ENCODE assay signal across 16 cellular contexts in the genomic region with DNA sequence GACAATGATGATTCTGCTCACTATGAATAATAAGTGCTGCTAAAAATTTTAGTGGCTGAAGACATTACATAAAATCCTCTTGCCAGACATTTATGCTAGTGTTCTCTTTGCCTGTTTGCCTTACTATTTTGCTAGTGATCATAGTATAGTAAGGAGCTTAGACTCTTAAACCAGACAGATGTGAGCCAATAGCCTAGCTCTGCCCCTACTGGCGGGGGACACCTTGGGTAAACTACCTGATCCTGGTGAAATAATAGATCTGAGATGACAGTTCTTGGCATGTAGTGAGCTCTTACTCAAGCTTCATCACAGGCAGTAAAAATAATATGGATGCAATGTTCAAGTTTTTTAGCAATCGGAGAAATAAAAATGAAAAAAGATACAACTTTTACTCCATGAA. TPM values are rescaled to one million over a fixed set of nuclear protein-coding genes. Genes with fewer than 3 reads are reported as not detected.
A peak's percentile ranks its signal among the peaks of the same experiment; 100 is the strongest.
DNase-seq lines count a peak whose midpoint lies in the region; ATAC-seq and TF ChIP-seq lines count a peak whose summit lies in the region.
"Had no signal": no experiment of that assay in that cellular context is flagged by ENCODE, and none has a peak within 500 bp of the region (broad histone marks: within the 10 kb centered on the region; RNA-seq: fewer than 3 reads in every experiment).

No MANE protein-coding gene starts in this region.

- H3K9me3 Mint-ChIP-seq in WTC11, result no peaks in the 10 kb centered on the region
- H3K9me3 Mint-ChIP-seq: CD8-positive, alpha-beta T cell had no signal

- POLR2A ChIA-PET in WTC11 (lab: Charles Lee), result no interaction called here

- H3K9ac ChIP-seq in Loucy (ENCODE audit: low read depth, low read length, poor library complexity, severe bottlenecking), result no peak overlapping the region
- H3K9ac ChIP-seq: BLaER1 had no signal

- no peaks in the 10 kb centered on the region for H3F3A ChIP-seq in Loucy (ENCODE audit: low read depth)

- intact Hi-C loops in body of pancreas (cut with DNase I), result no loop called here

- peak; percentile 33 for TF ChIP-seq CTCF in Loucy (conservative IDR thresholded peaks at IDR 0.05; ENCODE audit: low read length)
- no peak for TF ChIP-seq CTCF in WTC11 (IDR thresholded peaks at IDR 0.05)
- TF ChIP-seq CTCF in body of pancreas (IDR thresholded peaks at IDR 0.05), result no peak

- ATAC-seq in WTC11, result peak; percentile 32; the same call in 1 of the 2 replicates
- no peak for ATAC-seq in GM21529 (IDR thresholded peaks at IDR 0.05; ENCODE audit: unreplicated experiment)
- ATAC-seq in body of pancreas, result no peak
- ATAC-seq: A549; CD8-positive, alpha-beta T cell had no signal

- no peak overlapping the region for H3K27ac ChIP-seq in body of pancreas
- H3K27ac ChIP-seq: 22Rv1, A549, BLaER1 had no signal

- WGBS in body of pancreas, 2 donors, result 91 to 92% methylated on average over 2 of the region's 2 CpGs

- CTCF ChIA-PET in WTC11 (lab: Charles Lee), result interaction anchor here (2.4 kb wide), 1 partner anchor 28 kb away, joined by 12 read pairs; the partner anchor contains the start of gene MED23

- no peaks in the 10 kb centered on the region for H4K20me1 ChIP-seq in Loucy (ENCODE audit: insufficient read depth, low read length, poor library complexity, severe bottlenecking)
- H4K20me1 ChIP-seq: BLaER1 had no signal

- no peaks in the 10 kb centered on the region for H3K27me3 ChIP-seq in Loucy (ENCODE audit: insufficient read depth, low read length, poor library complexity, severe bottlenecking)
- no peaks in the 10 kb centered on the region for H3K27me3 ChIP-seq in body of pancreas
- H3K27me3 ChIP-seq: BLaER1 had no signal

- no peaks in the 10 kb centered on the region for H3K9me2 ChIP-seq in Loucy (replicated peaks; ENCODE audit: low read depth, low read length)

- H2AFZ ChIP-seq in Loucy (ENCODE audit: low read length), result no peak overlapping the region

- TF ChIP-seq POLR2A in erythroblast (IDR thresholded peaks at IDR 0.05; ENCODE audit: low read length) (peak; percentile 22), body of pancreas (IDR thresholded peaks at IDR 0.05) (no peak)

- no peak overlapping the region for H3K27ac Mint-ChIP-seq in WTC11
- H3K27ac Mint-ChIP-seq: CD8-positive, alpha-beta T cell had no signal

- H3K4me3 Mint-ChIP-seq in WTC11, result no peak overlapping the region
- H3K4me3 Mint-ChIP-seq: CD8-positive, alpha-beta T cell had no signal

- H3K79me2 ChIP-seq in Loucy (ENCODE audit: insufficient read depth, low read length), result no peaks in the 10 kb centered on the region

- peaks cover 36% of the 10 kb centered on the region for H3K27me3 Mint-ChIP-seq in WTC11 (ENCODE audit: low read depth)

- no peaks in the 10 kb centered on the region for H3K36me3 Mint-ChIP-seq in WTC11
- H3K36me3 Mint-ChIP-seq: CD8-positive, alpha-beta T cell had no signal

- H3K9me3 ChIP-seq in Loucy (ENCODE audit: insufficient read depth, low read depth, low read length), result no peaks in the 10 kb centered on the region
- H3K9me3 ChIP-seq in body of pancreas, result no peaks in the 10 kb centered on the region
- H3K9me3 ChIP-seq: A549, BLaER1 had no signal

- H3K4me2 ChIP-seq in Loucy (ENCODE audit: low read depth, low read length, poor library complexity, severe bottlenecking), result no peak overlapping the region
- H3K4me2 ChIP-seq: A549, BLaER1 had no signal

- H3K4me1 ChIP-seq in Loucy (ENCODE audit: insufficient read depth, low read length, poor library complexity, severe bottlenecking), result peaks cover 29% of the 10 kb centered on the region
- peaks cover 16% of the 10 kb centered on the region for H3K4me1 ChIP-seq in body of pancreas
- H3K4me1 ChIP-seq: BLaER1 had no signal

- no peaks in the 10 kb centered on the region for H3K36me3 ChIP-seq in Loucy (ENCODE audit: insufficient read depth, low read length)
- H3K36me3 ChIP-seq in body of pancreas (replicated peaks in 1 of 2; ENCODE audit: insufficient read depth in 1 of 2, low read depth in 2 of 2), result no peaks in the 10 kb centered on the region
- H3K36me3 ChIP-seq: BLaER1 had no signal

- H3K4me1 Mint-ChIP-seq in WTC11, result no peaks in the 10 kb centered on the region

- DNase-seq in NCI-H146 (lab: John Stamatoyannopoulos, UW) (peak; percentile 6), NCI-H146 treated with DMSO at 0.1 percent for 48 hours (lab: John Stamatoyannopoulos, UW; ENCODE audit: unreplicated experiment) (no peak), WTC11 (ENCODE audit: low spot score) (no peak), erythroblast (lab: John Stamatoyannopoulos, UW) (no peak), body of pancreas (no peak), NCI-H187 treated with DMSO at 0.1 percent for 48 hours (lab: John Stamatoyannopoulos, UW) (no peak)
- DNase-seq: Calu3; CD8-positive, alpha-beta T cell; DMS79 treated with DMSO at 0.1 percent for 48 hours; GF-D8 had no signal

- H3K4me3 ChIP-seq in Loucy (ENCODE audit: low read length, poor library complexity, severe bottlenecking) (no peak overlapping the region), body of pancreas (no peak overlapping the region)
- H3K4me3 ChIP-seq: A549, BLaER1 had no signal

TF ChIP-seq in WTC11, 78 proteins besides CTCF, POLR2A, EP300 and RAD21 (continues in another document):
- no peak for TF ChIP-seq HMGA2 (CRISPR knock-in tag; IDR thresholded peaks at IDR 0.05)
- TF ChIP-seq FOXP4 (CRISPR knock-in tag; IDR thresholded peaks at IDR 0.05), result no peak
- no peak for TF ChIP-seq NR3C1 (CRISPR knock-in tag; conservative IDR thresholded peaks at IDR 0.05; ENCODE audit: low read depth)
- TF ChIP-seq, protein P1, sequence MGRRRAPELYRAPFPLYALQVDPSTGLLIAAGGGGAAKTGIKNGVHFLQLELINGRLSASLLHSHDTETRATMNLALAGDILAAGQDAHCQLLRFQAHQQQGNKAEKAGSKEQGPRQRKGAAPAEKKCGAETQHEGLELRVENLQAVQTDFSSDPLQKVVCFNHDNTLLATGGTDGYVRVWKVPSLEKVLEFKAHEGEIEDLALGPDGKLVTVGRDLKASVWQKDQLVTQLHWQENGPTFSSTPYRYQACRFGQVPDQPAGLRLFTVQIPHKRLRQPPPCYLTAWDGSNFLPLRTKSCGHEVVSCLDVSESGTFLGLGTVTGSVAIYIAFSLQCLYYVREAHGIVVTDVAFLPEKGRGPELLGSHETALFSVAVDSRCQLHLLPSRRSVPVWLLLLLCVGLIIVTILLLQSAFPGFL (CRISPR knock-in tag; IDR thresholded peaks at IDR 0.05; ENCODE audit: borderline replicate concordance), result no peak
- TF ChIP-seq, protein P2, sequence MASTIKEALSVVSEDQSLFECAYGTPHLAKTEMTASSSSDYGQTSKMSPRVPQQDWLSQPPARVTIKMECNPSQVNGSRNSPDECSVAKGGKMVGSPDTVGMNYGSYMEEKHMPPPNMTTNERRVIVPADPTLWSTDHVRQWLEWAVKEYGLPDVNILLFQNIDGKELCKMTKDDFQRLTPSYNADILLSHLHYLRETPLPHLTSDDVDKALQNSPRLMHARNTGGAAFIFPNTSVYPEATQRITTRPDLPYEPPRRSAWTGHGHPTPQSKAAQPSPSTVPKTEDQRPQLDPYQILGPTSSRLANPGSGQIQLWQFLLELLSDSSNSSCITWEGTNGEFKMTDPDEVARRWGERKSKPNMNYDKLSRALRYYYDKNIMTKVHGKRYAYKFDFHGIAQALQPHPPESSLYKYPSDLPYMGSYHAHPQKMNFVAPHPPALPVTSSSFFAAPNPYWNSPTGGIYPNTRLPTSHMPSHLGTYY (CRISPR knock-in tag; IDR thresholded peaks at IDR 0.05), result no peak
- TF ChIP-seq ZNF263 (CRISPR knock-in tag; IDR thresholded peaks at IDR 0.05; ENCODE audit: low read depth), result no peak
- TF ChIP-seq, protein P3, sequence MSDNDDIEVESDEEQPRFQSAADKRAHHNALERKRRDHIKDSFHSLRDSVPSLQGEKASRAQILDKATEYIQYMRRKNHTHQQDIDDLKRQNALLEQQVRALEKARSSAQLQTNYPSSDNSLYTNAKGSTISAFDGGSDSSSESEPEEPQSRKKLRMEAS (CRISPR knock-in tag; IDR thresholded peaks at IDR 0.05), result no peak
- TF ChIP-seq ZNF396 (CRISPR knock-in tag; IDR thresholded peaks at IDR 0.05; ENCODE audit: borderline replicate concordance), result no peak
- TF ChIP-seq FOXP1 (CRISPR knock-in tag; IDR thresholded peaks at IDR 0.05; ENCODE audit: borderline replicate concordance), result no peak

RNA-seq across cellular contexts. Expression of gene ENPP3, which starts 18.8 kb away (rescaled TPM):
- total RNA-seq in WTC11 (2021) (0.48 TPM in 1 of 3 replicates, not detected in the others), body of pancreas (under 1 TPM in 1 of 2 donors, not detected in 1; 0.26 TPM)
- total RNA-seq: Calu3, HT-29 had no signal

RNA-seq across cellular contexts. Expression of gene MED23, which starts 27.9 kb away (rescaled TPM):
- 18.0 to 19.0 TPM (median 18.3 TPM) in 3 replicates for total RNA-seq in WTC11 (2021)
- 10 to 100 TPM; 11.9 to 18.2 TPM for total RNA-seq in body of pancreas

RNA-seq across cellular contexts. Expression of gene OR2A4, which starts 45.2 kb away (rescaled TPM):
- not detected in 3 replicates for total RNA-seq in WTC11 (2021)
- total RNA-seq in body of pancreas, result not detected
- total RNA-seq: Calu3; CD8-positive, alpha-beta T cell; HT-29 had no signal

RNA-seq across cellular contexts. Expression of gene CTAGE9, which starts 54.9 kb away (rescaled TPM):
- total RNA-seq in WTC11 (2021) (0.09 TPM in 1 of 3 replicates, not detected in the others), body of pancreas (under 1 TPM in 1 of 2 donors, not detected in 1; 0.66 TPM)
- total RNA-seq: Calu3; CD8-positive, alpha-beta T cell; HT-29 had no signal
